Comparison of ENCODE assay signal across 8 cellular contexts in the genomic region with DNA sequence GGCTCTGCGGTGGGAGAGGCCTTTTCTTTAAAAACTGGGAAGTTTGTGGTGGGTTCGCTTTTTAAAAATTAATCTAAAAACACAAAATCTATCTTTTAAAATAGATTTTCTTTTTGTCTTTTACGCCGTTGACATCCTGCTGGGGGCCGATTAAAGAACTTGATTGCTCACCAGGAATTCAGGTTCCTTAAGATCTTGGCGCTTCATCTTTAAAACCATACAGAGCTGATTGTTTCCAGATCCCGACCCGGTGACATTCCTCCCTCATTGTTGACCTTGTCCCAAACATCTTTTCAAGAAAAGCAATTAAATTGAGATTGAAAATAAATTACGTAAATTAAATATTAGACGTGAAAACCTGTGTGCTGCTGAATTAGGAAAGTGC. TPM values are rescaled to one million over a fixed set of nuclear protein-coding genes. Genes with fewer than 3 reads are reported as not detected.
DNase-seq lines count a peak whose midpoint lies in the region; ATAC-seq, FAIRE-seq and TF ChIP-seq lines count a peak whose summit lies in the region.

No MANE protein-coding gene starts in this region.

- H3K4me1 ChIP-seq in astrocyte (ENCODE audit: insufficient read depth, low read length) (peaks cover 21% of the 10 kb centered on the region), HepG2 (ENCODE audit: insufficient read depth, low read length) (peaks cover 37% of the 10 kb centered on the region), thoracic aorta (ENCODE audit: control insufficient read depth in 1 of 2, low read depth in 2 of 2) (peaks cover 8 to 21% of the 10 kb centered on the region in 2 donors)

- H2AFZ ChIP-seq in astrocyte (ENCODE audit: low read depth, low read length) (peak overlapping the region; percentile 85), HepG2 (ENCODE audit: low read length) (peak overlapping the region; percentile 54)

- peaks cover 96% of the 10 kb centered on the region for H3K27me3 Mint-ChIP-seq in activated T-cell treated with anti-CD3 and anti-CD28 coated beads, Interleukin-2, amount 50 U/mL, for 24 hours
- no peaks in the 10 kb centered on the region for H3K27me3 Mint-ChIP-seq in astrocyte (ENCODE audit: low read depth, unreplicated experiment)

- H3K4me2 ChIP-seq in astrocyte (ENCODE audit: low read length): peak overlapping the region; percentile 99
- H3K4me2 ChIP-seq in HepG2 (ENCODE audit: low read depth, low read length): peak overlapping the region; percentile 89

- H3K79me2 ChIP-seq in astrocyte (ENCODE audit: insufficient read depth, low read length) (peaks cover 40% of the 10 kb centered on the region), HepG2 (ENCODE audit: insufficient read depth, low read length) (peaks cover 37% of the 10 kb centered on the region)

- H3K36me3 ChIP-seq in astrocyte (ENCODE audit: insufficient read depth, low read length) (no peaks in the 10 kb centered on the region), HepG2 (replicated peaks in 1 of 2; ENCODE audit: control insufficient read depth in 1 of 2, insufficient read depth in 2 of 2, low read length in 2 of 2) (no peaks in the 10 kb centered on the region), thoracic aorta (no peaks in the 10 kb centered on the region)

- H3K9ac ChIP-seq in astrocyte (ENCODE audit: low read length) (peak overlapping the region; percentile 95), HepG2 (ENCODE audit: insufficient read depth, low read depth, low read length) (peak overlapping the region; percentile 79)

- no peaks in the 10 kb centered on the region for H3K9me3 Mint-ChIP-seq in activated T-cell treated with anti-CD3 and anti-CD28 coated beads, Interleukin-2, amount 50 U/mL, for 24 hours
- H3K9me3 Mint-ChIP-seq in astrocyte (ENCODE audit: unreplicated experiment): no peaks in the 10 kb centered on the region

- peaks cover 27% of the 10 kb centered on the region for H3K27me3 ChIP-seq in astrocyte (ENCODE audit: insufficient read depth, low read length)
- peaks cover 2 to 31% of the 10 kb centered on the region in 2 experiments; a peak in 2 of 5 replicates for H3K27me3 ChIP-seq in HepG2 (ENCODE audit: control insufficient read depth in 1 of 2, insufficient read depth in 2 of 2, low read length in 2 of 2)
- no peaks in the 10 kb centered on the region for H3K27me3 ChIP-seq in thoracic aorta (replicated peaks; ENCODE audit: insufficient read depth)

- 4% methylated on average over 10 of the region's 10 CpGs for WGBS in HepG2 (ENCODE audit: low lambda C conversion rate)

- peak overlapping the region; percentile 94 for H3K4me3 ChIP-seq in astrocyte (ENCODE audit: insufficient read depth, low read depth, low read length)
- H3K4me3 ChIP-seq in HepG2 (replicated peaks in 1 of 3; ENCODE audit: insufficient read depth in 1 of 3, low read depth in 2 of 3, low read length in 3 of 3): peak overlapping the region; percentile 74 to 98 (median 97)
- peak overlapping the region; percentile 97 for H3K4me3 ChIP-seq in thoracic aorta

- TF ChIP-seq RAD21 in HepG2 (CRISPR knock-in tag; IDR thresholded peaks at IDR 0.05): no peak

- TF ChIP-seq EP300 in HepG2 (IDR thresholded peaks at IDR 0.05; ENCODE audit: low read depth in 2 of 2, low read length in 2 of 2): no peak
- no peak for TF ChIP-seq EP300 in HepG2 (CRISPR knock-in tag; IDR thresholded peaks at IDR 0.05; ENCODE audit: borderline replicate concordance)

- peak overlapping the region; percentile 75 for H3K4me3 Mint-ChIP-seq in activated T-cell treated with anti-CD3 and anti-CD28 coated beads, Interleukin-2, amount 50 U/mL, for 24 hours
- H3K4me3 Mint-ChIP-seq in astrocyte (ENCODE audit: unreplicated experiment): peak overlapping the region; percentile 98

- BruUV-seq in HepG2 (replicated peaks; lab: Mats Ljungman, UMichigan): TSS peak; percentile 96

- peak overlapping the region; percentile 90 for H3K27ac ChIP-seq in astrocyte (ENCODE audit: low read depth, low read length)
- peak overlapping the region; percentile 76 for H3K27ac ChIP-seq in HepG2 (ENCODE audit: extremely low read length, insufficient read depth, low read length)
- peak overlapping the region; percentile 47 to 88 for H3K27ac ChIP-seq in thoracic aorta

- H3K9me3 ChIP-seq in astrocyte (ENCODE audit: insufficient read depth, low read depth, low read length): no peaks in the 10 kb centered on the region
- H3K9me3 ChIP-seq in HepG2 (ENCODE audit: low read length): no peaks in the 10 kb centered on the region
- H3K9me3 ChIP-seq in thoracic aorta: no peaks in the 10 kb centered on the region

- POLR2A ChIA-PET in HepG2 (lab: Yijun Ruan, JAX): interaction anchor here (0.8 to 2.7 kb wide), 13 partner anchors 10 to 118 kb away, joined by 3 to 25 read pairs (median 6); a partner anchor contains a TSS

- peaks cover 24% of the 10 kb centered on the region for H3K4me1 Mint-ChIP-seq in activated T-cell treated with anti-CD3 and anti-CD28 coated beads, Interleukin-2, amount 50 U/mL, for 24 hours (ENCODE audit: low read depth)
- H3K4me1 Mint-ChIP-seq in astrocyte (ENCODE audit: low read depth, unreplicated experiment): peaks cover 49% of the 10 kb centered on the region

- in situ Hi-C loops in HepG2 (cut with HindIII; ENCODE audit: extremely low pct_ligation_motif_present, low pct_unique_long_range_greater_than_20kb): no loop called here

- no peak for FAIRE-seq in astrocyte (lab: Jason Lieb, UNC)
- no peak for FAIRE-seq in HepG2 (lab: Jason Lieb, UNC)
- no peak for FAIRE-seq in frontal cortex (lab: Jason Lieb, UNC)

- TF ChIP-seq POLR2A in HepG2 (IDR thresholded peaks at IDR 0.05; ENCODE audit: insufficient read depth in 1 of 2, low read depth in 2 of 2, low read length in 2 of 2): no peak

- ATAC-seq in HepG2 (no peak), thoracic aorta (ENCODE audit: insufficient number of reproducible peaks, low FRiP score, low read depth) (no peak)

- DNase-seq in activated T-cell treated with anti-CD3 and anti-CD28 coated beads, Interleukin-2, amount 50 U/mL, for 24 hours: no peak
- DNase-seq in activated T-cell treated with anti-CD3 and anti-CD28 coated beads, Interleukin-2, amount 50 U/mL, for 48 hours: no peak
- DNase-seq in astrocyte (ENCODE audit: low read depth) (no peak), HepG2 (ENCODE audit: low spot score) (no peak), thoracic aorta (ENCODE audit: low spot score) (no peak), NCI-H526 (lab: John Stamatoyannopoulos, UW) (no peak), frontal cortex (ENCODE audit: low spot score in 2 of 2) (no peak), ureter (ENCODE audit: low spot score) (no peak)

- H4K20me1 ChIP-seq in astrocyte (ENCODE audit: insufficient read depth, low read length) (peaks cover 26% of the 10 kb centered on the region), HepG2 (ENCODE audit: insufficient read depth, low read length) (no peaks in the 10 kb centered on the region)

- CTCF ChIA-PET in HepG2 (lab: Yijun Ruan, JAX; ENCODE audit: low intra/inter-chr PET ratio, low total read pairs): interaction anchor here (1.3 kb wide), 1 partner anchor 35 kb away, joined by 9 read pairs; no protein-coding TSS in a partner anchor

- no peak for TF ChIP-seq CTCF in astrocyte (IDR thresholded peaks at IDR 0.05; ENCODE audit: insufficient read depth, low read depth, low read length)
- TF ChIP-seq CTCF in HepG2 (CRISPR knock-in tag; IDR thresholded peaks at IDR 0.05): no peak
- no peak for TF ChIP-seq CTCF in thoracic aorta (IDR thresholded peaks at IDR 0.05)

- intact Hi-C loops in HepG2 (cut with micrococcal nuclease; ENCODE audit: unreplicated experiment): loop anchor here (1.0 kb wide), 1 partner anchor 15 kb away; no protein-coding TSS in a partner anchor

- no peak overlapping the region for H3K27ac Mint-ChIP-seq in activated T-cell treated with anti-CD3 and anti-CD28 coated beads, Interleukin-2, amount 50 U/mL, for 24 hours
- H3K27ac Mint-ChIP-seq in astrocyte (ENCODE audit: unreplicated experiment): peak overlapping the region; percentile 97

- no peaks in the 10 kb centered on the region for H3K36me3 Mint-ChIP-seq in activated T-cell treated with anti-CD3 and anti-CD28 coated beads, Interleukin-2, amount 50 U/mL, for 24 hours (ENCODE audit: low read depth)
- peaks cover 2% of the 10 kb centered on the region for H3K36me3 Mint-ChIP-seq in astrocyte (ENCODE audit: low read depth, unreplicated experiment)

RNA-seq across cellular contexts. Expression of a gene that starts 0.5 kb away (rescaled TPM):
- 46.1 and 58.4 TPM in 2 replicates for total RNA-seq in astrocyte
- total RNA-seq in HepG2 (2016; rRNA removed; fragmentation: Illumina TruSeq; extraction: Trizol): 7.1 and 7.3 TPM in 2 replicates
- 0.62 and 0.71 TPM in 2 replicates for total RNA-seq in HepG2 (2016; cell fraction: cytosol; rRNA removed; fragmentation: Illumina TruSeq; extraction: Trizol; ENCODE audit: low read depth)
- total RNA-seq in HepG2 (2016; cell fraction: insoluble cytoplasmic fraction; rRNA removed; fragmentation: Illumina TruSeq; extraction: Trizol): 6.7 and 7.7 TPM in 2 replicates
- total RNA-seq in HepG2 (2016; cell fraction: membrane; rRNA removed; fragmentation: Illumina TruSeq; extraction: Trizol): 2.9 and 3.1 TPM in 2 replicates
- total RNA-seq in HepG2 (2016; cell fraction: nucleus; rRNA removed; fragmentation: Illumina TruSeq; extraction: Trizol): 6.0 and 6.7 TPM in 2 replicates
- 2.3 and 2.5 TPM in 2 replicates for polyA plus RNA-seq in HepG2 (2011; rRNA removed)
- 1.6 and 1.9 TPM in 2 replicates for polyA plus RNA-seq in HepG2 (2011; cell fraction: cytosol; rRNA removed)
- polyA plus RNA-seq in HepG2 (2011; cell fraction: nucleus; rRNA removed): 4.2 and 4.6 TPM in 2 replicates
- polyA plus RNA-seq in HepG2 (2012): 3.8 and 4.2 TPM in 2 replicates
- 0.28 and 0.36 TPM in 2 replicates for polyA plus RNA-seq in HepG2 (2016; cell fraction: cytosol; fragmentation: Illumina TruSeq; extraction: Trizol; ENCODE audit: low read depth)
- polyA plus RNA-seq in HepG2 (2016; cell fraction: insoluble cytoplasmic fraction; fragmentation: Illumina TruSeq; extraction: Trizol; ENCODE audit: low read depth): 6.6 and 6.9 TPM in 2 replicates
- polyA plus RNA-seq in HepG2 (2016; cell fraction: membrane; fragmentation: Illumina TruSeq; extraction: Trizol; ENCODE audit: low read depth): 1.2 and 1.4 TPM in 2 replicates
- 8.0 and 9.2 TPM in 2 replicates for polyA plus RNA-seq in HepG2 (2016; cell fraction: nucleus; fragmentation: Illumina TruSeq; extraction: Trizol; ENCODE audit: insufficient read depth, low read depth)
- polyA minus RNA-seq in HepG2 (2011; rRNA and poly(A)+ RNA removed; ENCODE audit: low replicate concordance): 2.2 and 6.9 TPM in 2 replicates
- polyA minus RNA-seq in HepG2 (2011; cell fraction: cytosol; rRNA and poly(A)+ RNA removed): 5.0 and 5.1 TPM in 2 replicates
- polyA minus RNA-seq in HepG2 (2011; cell fraction: nucleus; rRNA and poly(A)+ RNA removed): 13.9 and 14.8 TPM in 2 replicates
- 1 to 10 TPM in 1 of 2 donors, under 1 TPM in 1; 0.95 to 4.1 TPM for total RNA-seq in thoracic aorta
- total RNA-seq in frontal cortex: 31.4 TPM
- total RNA-seq in ureter: 4.6 TPM
